ENCODE assay signal across 7 cellular contexts in genomic region chr7:33423646-33424020, GRCh38.
DNase-seq lines count a peak whose midpoint lies in the region; ATAC-seq, FAIRE-seq and TF ChIP-seq lines count a peak whose summit lies in the region.

No MANE protein-coding gene starts in this region.

- no peaks in the 10 kb centered on the region for H3K9me3 Mint-ChIP-seq in activated CD8-positive, alpha-beta T cell treated with anti-CD3 and anti-CD28 coated beads, Interleukin-2, amount 10 ng/mL, durations not matched to agents 7 days and 5 days (ENCODE audit: insufficient read depth)

- in situ Hi-C loops in gastrocnemius medialis (cut with MboI; ENCODE audit: low sequenced_read_pairs in 4 of 4): loop anchor here in 1 of 4 donors (10.0 kb wide), 1 partner anchor 511 kb away; no protein-coding TSS in a partner anchor

- no peak overlapping the region for H3K4me3 ChIP-seq in GM12875 (ENCODE audit: low read depth, low read length)
- H3K4me3 ChIP-seq in gastrocnemius medialis: no peak overlapping the region

- peak; percentile 46 for DNase-seq in GM20000 (ENCODE audit: low spot score)
- peak; percentile 23 for DNase-seq in activated CD8-positive, alpha-beta T cell treated with anti-CD3 and anti-CD28 coated beads, Interleukin-2, amount 10 ng/mL, durations not matched to agents 7 days and 5 days
- DNase-seq in gastrocnemius medialis: no peak
- no peak for DNase-seq in cortex of kidney (lab: John Stamatoyannopoulos, UW)
- no peak for DNase-seq in frontal cortex (ENCODE audit: low spot score in 2 of 2)

- TF ChIP-seq CTCF in GM12875 (IDR thresholded peaks at IDR 0.05; ENCODE audit: borderline replicate concordance, insufficient read depth, low read depth, low read length): peak; percentile 43; the same call in 1 of the 2 replicates
- peak; percentile 40 for TF ChIP-seq CTCF in GM20000 (IDR thresholded peaks at IDR 0.05; ENCODE audit: extremely low read depth, missing control alignments)
- peak in 4 of 5 experiments; percentile 7 to 51 (median 26) for TF ChIP-seq CTCF in gastrocnemius medialis (IDR thresholded peaks at IDR 0.05 in 4 of 5, conservative IDR thresholded peaks at IDR 0.05 in 1 of 5)

- no peak overlapping the region for H3K27ac ChIP-seq in gastrocnemius medialis

- H3K4me1 ChIP-seq in gastrocnemius medialis: peaks cover 0 to 6% of the 10 kb centered on the region in 2 donors

- no peaks in the 10 kb centered on the region for H3K9me3 ChIP-seq in gastrocnemius medialis

- no peaks in the 10 kb centered on the region for H3K4me1 Mint-ChIP-seq in activated CD8-positive, alpha-beta T cell treated with anti-CD3 and anti-CD28 coated beads, Interleukin-2, amount 10 ng/mL, durations not matched to agents 7 days and 5 days (ENCODE audit: low read depth)

- intact Hi-C loops in gastrocnemius medialis (cut with DNase I; ENCODE audit: low total_unique reads): loop anchor here (10.0 kb wide), 1 partner anchor 321 kb away; no protein-coding TSS in a partner anchor

- no peaks in the 10 kb centered on the region for H3K27me3 Mint-ChIP-seq in activated CD8-positive, alpha-beta T cell treated with anti-CD3 and anti-CD28 coated beads, Interleukin-2, amount 10 ng/mL, durations not matched to agents 7 days and 5 days (ENCODE audit: low read depth)

- POLR2A ChIA-PET in activated CD8-positive, alpha-beta T cell treated with anti-CD3 and anti-CD28 coated beads, Interleukin-2, amount 10 ng/mL, durations not matched to agents 7 days and 5 days (lab: Charles Lee): no interaction called here

- H3K27ac Mint-ChIP-seq in activated CD8-positive, alpha-beta T cell treated with anti-CD3 and anti-CD28 coated beads, Interleukin-2, amount 10 ng/mL, durations not matched to agents 7 days and 5 days: no peak overlapping the region

- no peaks in the 10 kb centered on the region for H3K36me3 ChIP-seq in gastrocnemius medialis

- no peak overlapping the region for H3K4me3 Mint-ChIP-seq in activated CD8-positive, alpha-beta T cell treated with anti-CD3 and anti-CD28 coated beads, Interleukin-2, amount 10 ng/mL, durations not matched to agents 7 days and 5 days

- FAIRE-seq in frontal cortex (lab: Jason Lieb, UNC): no peak

- no peaks in the 10 kb centered on the region for H3K36me3 Mint-ChIP-seq in activated CD8-positive, alpha-beta T cell treated with anti-CD3 and anti-CD28 coated beads, Interleukin-2, amount 10 ng/mL, durations not matched to agents 7 days and 5 days (ENCODE audit: low read depth)

- CTCF ChIA-PET in activated CD8-positive, alpha-beta T cell treated with anti-CD3 and anti-CD28 coated beads, Interleukin-2, amount 10 ng/mL, durations not matched to agents 7 days and 5 days (lab: Charles Lee): interaction anchor here (0.7 to 1.9 kb wide), 3 partner anchors 9 to 341 kb away, joined by 3 to 4 read pairs (median 4); no protein-coding TSS in a partner anchor

- no peak for TF ChIP-seq POLR2A in gastrocnemius medialis (IDR thresholded peaks at IDR 0.05)

- H3K27me3 ChIP-seq in gastrocnemius medialis: no peaks in the 10 kb centered on the region

- ATAC-seq in HG03460 (IDR thresholded peaks at IDR 0.05; ENCODE audit: unreplicated experiment) (peak; percentile 84), gastrocnemius medialis (no peak)
- no peak for ATAC-seq in activated CD8-positive, alpha-beta T cell treated with anti-CD3 and anti-CD28 coated beads, Interleukin-2, amount 10 ng/mL, durations not matched to agents 7 days and 5 days

Comparison
In these comparisons a context has a peak if more than half of its experiments do, and no peak if none do; other contexts are left out.
1. DNase-seq: peak in GM20000 (single experiment) and activated CD8-positive, alpha-beta T cell treated with anti-CD3 and anti-CD28 coated beads, Interleukin-2, amount 10 ng/mL, durations not matched to agents 7 days and 5 days (single experiment); none in gastrocnemius medialis (0 of 2), cortex of kidney (single experiment) and frontal cortex (0 of 2).
2. Peak in every context shown above with its lines, with median percentiles within 50 percentile points of each other: CTCF ChIP-seq.